In the genomic region with DNA sequence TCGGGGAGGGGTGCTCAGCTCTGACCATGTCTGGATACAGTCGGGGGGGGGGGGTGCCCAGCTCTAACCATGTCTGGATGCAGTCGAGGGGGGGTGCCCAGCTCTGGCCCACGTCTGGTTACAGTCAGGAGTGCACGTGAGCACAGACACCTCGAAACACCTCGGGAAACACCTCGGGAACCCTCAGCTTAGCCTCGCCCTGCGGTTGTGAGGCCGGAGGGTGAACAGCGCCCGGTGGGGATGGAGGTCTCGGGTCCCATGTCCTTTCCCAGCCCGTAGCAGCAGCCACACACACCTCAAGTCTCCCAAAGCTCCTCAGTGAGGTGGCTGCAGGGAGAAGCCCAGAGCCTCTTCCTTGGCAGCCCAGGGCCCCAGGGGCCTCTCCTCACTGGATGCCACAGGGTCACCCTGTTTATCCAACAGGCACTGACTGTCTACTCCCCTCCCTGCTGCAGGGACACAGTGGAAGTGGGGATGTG, we compare ENCODE assay signal across 29 cellular contexts. TPM values are rescaled to one million over a fixed set of nuclear protein-coding genes. Genes with fewer than 3 reads are reported as not detected.
A peak's percentile ranks its signal among the peaks of the same experiment; 100 is the strongest.
DNase-seq lines count a peak whose midpoint lies in the region; ATAC-seq and TF ChIP-seq lines count a peak whose summit lies in the region.
"Had no signal": no experiment of that assay in that cellular context is flagged by ENCODE, and none has a peak within 500 bp of the region (broad histone marks: within the 10 kb centered on the region; RNA-seq: fewer than 3 reads in every experiment).

No MANE protein-coding gene starts in this region.

- H3K79me2 ChIP-seq in Loucy (ENCODE audit: insufficient read depth, low read length), result peaks cover 22% of the 10 kb centered on the region
- H3K79me2 ChIP-seq in OCI-LY7 (ENCODE audit: insufficient read depth, low read depth, low read length), result no peaks in the 10 kb centered on the region

- H3K9me3 ChIP-seq in right atrium auricular region (no peaks in the 10 kb centered on the region), Loucy (ENCODE audit: insufficient read depth, low read depth, low read length) (no peaks in the 10 kb centered on the region), right cardiac atrium (ENCODE audit: control insufficient read depth, low read length) (no peaks in the 10 kb centered on the region), spleen (no peaks in the 10 kb centered on the region), OCI-LY7 (ENCODE audit: low read length) (no peaks in the 10 kb centered on the region)

- H3K27me3 ChIP-seq in right atrium auricular region, result no peaks in the 10 kb centered on the region
- H3K27me3 ChIP-seq in Loucy (ENCODE audit: insufficient read depth, low read length, poor library complexity, severe bottlenecking), result no peaks in the 10 kb centered on the region
- no peaks in the 10 kb centered on the region for H3K27me3 ChIP-seq in right cardiac atrium (ENCODE audit: control insufficient read depth, insufficient read depth)
- peaks cover 0 to 7% (median 0%) of the 10 kb centered on the region in 7 donors for H3K27me3 ChIP-seq in spleen (replicated peaks in 1 of 7)

- H3K9me2 ChIP-seq in Loucy (replicated peaks; ENCODE audit: low read depth, low read length) (no peaks in the 10 kb centered on the region), OCI-LY7 (ENCODE audit: insufficient read depth, low read length) (no peaks in the 10 kb centered on the region)

- H4K20me1 ChIP-seq in Loucy (ENCODE audit: insufficient read depth, low read length, poor library complexity, severe bottlenecking), result peaks cover 9% of the 10 kb centered on the region
- H4K20me1 ChIP-seq in OCI-LY7 (ENCODE audit: insufficient read depth, low read length), result no peaks in the 10 kb centered on the region

- DNase-seq in Right ventricle myocardium inferior (ENCODE audit: missing footprints) (peak; percentile 34), right atrium auricular region (ENCODE audit: low spot score) (no peak), right cardiac atrium (peak in 2 of 3 donors; percentile 26 to 41), spleen (peak; percentile 72), NCI-H1436 treated with DMSO at 0.1 percent for 48 hours (lab: John Stamatoyannopoulos, UW) (no peak), OCI-LY7 (ENCODE audit: low spot score) (no peak), medulla oblongata (ENCODE audit: extremely low spot score) (no peak)
- DNase-seq: activated CD4-positive, CD25-positive, alpha-beta regulatory T cell treated with anti-CD3 and anti-CD28 coated beads, Interleukin-2, amount 50 U/mL, for 72 hours; activated CD8-positive, alpha-beta memory T cell treated with anti-CD3 and anti-CD28 coated beads, Interleukin-2, amount 50 U/mL, for 48 hours; activated effector memory CD4-positive, alpha-beta T cell treated with Interleukin-2 at 50 U/mL for 16 hours; anterior cingulate cortex; central memory CD4-positive, alpha-beta T cell; COR-L47; erythroblast; foreskin melanocyte; H9; hippocampal formation; islet precursor cell; KG1; mesendoderm; NCI-H1092; NCI-H2029; NK-92 treated with Interleukin-12 subunit alpha and Interleukin-12 subunit beta, amount 100 ng/mL, for 24 hours; stimulated activated CD4-positive, alpha-beta T cell treated with anti-CD3 and anti-CD28 coated beads, Interleukin-4, amount 100 ng/mL, for 24 hours; trophoblast cell had no signal

- H3K4me2 ChIP-seq in Loucy (ENCODE audit: low read depth, low read length, poor library complexity, severe bottlenecking) (peak overlapping the region; percentile 92), OCI-LY7 (ENCODE audit: low read length) (no peak overlapping the region)

- BruUV-seq in OCI-LY7 (replicated peaks; lab: Mats Ljungman, UMichigan), result no TSS peak

- CTCF ChIA-PET in OCI-LY7 (lab: Charles Lee; ENCODE audit: unreplicated experiment), result no interaction called here

- no peaks in the 10 kb centered on the region for H3K36me3 ChIP-seq in right atrium auricular region
- H3K36me3 ChIP-seq in Loucy (ENCODE audit: insufficient read depth, low read length), result no peaks in the 10 kb centered on the region
- H3K36me3 ChIP-seq in spleen, result peaks cover 0 to 6% (median 0%) of the 10 kb centered on the region in 6 donors
- no peaks in the 10 kb centered on the region for H3K36me3 ChIP-seq in OCI-LY7 (ENCODE audit: insufficient read depth, low read length)

- intact Hi-C loops in Right ventricle myocardium inferior (cut with DNase I) (no loop called here), right cardiac atrium (cut with DNase I) (no loop called here), spleen (cut with DNase I; ENCODE audit: low total_unique reads) (no loop called here), OCI-LY7 (cut with micrococcal nuclease; ENCODE audit: unreplicated experiment) (no loop called here)

- WGBS in right cardiac atrium, result 82% methylated on average over 14 of the region's 15 CpGs
- 57 to 87% (median 82%) methylated on average over 5 to 15 of the region's 15 CpGs for WGBS in spleen, 5 donors

- ATAC-seq in Right ventricle myocardium inferior (no peak), right cardiac atrium (no peak)
- ATAC-seq: stimulated activated naive CD8-positive, alpha-beta T cell treated with anti-CD3 and anti-CD28 coated beads, Interleukin-15, amount 100 ng/mL, for 72 hours had no signal

- no peak overlapping the region for H3K27ac ChIP-seq in right atrium auricular region
- no peak overlapping the region for H3K27ac ChIP-seq in right cardiac atrium (ENCODE audit: low read length)
- peak overlapping the region in 5 of 8 donors; percentile 29 to 90 (median 59) for H3K27ac ChIP-seq in spleen
- no peak overlapping the region for H3K27ac ChIP-seq in OCI-LY7 (ENCODE audit: low read depth, low read length, poor library complexity, severe bottlenecking)

- no peak overlapping the region for H3K4me3 ChIP-seq in right atrium auricular region
- H3K4me3 ChIP-seq in Loucy (ENCODE audit: low read length, poor library complexity, severe bottlenecking), result peak overlapping the region; percentile 96
- no peak overlapping the region for H3K4me3 ChIP-seq in right cardiac atrium (ENCODE audit: low read length)
- peak overlapping the region in 5 of 8 donors; percentile 3 to 87 (median 66) for H3K4me3 ChIP-seq in spleen
- H3K4me3 ChIP-seq in OCI-LY7 (ENCODE audit: low read depth, low read length, poor library complexity, severe bottlenecking), result no peak overlapping the region

- peak overlapping the region; percentile 96 for H3K9ac ChIP-seq in Loucy (ENCODE audit: low read depth, low read length, poor library complexity, severe bottlenecking)

- H3K4me1 ChIP-seq in right atrium auricular region (peaks cover 0 to 32% of the 10 kb centered on the region in 2 donors), Loucy (ENCODE audit: insufficient read depth, low read length, poor library complexity, severe bottlenecking) (peaks cover 55% of the 10 kb centered on the region), right cardiac atrium (ENCODE audit: control insufficient read depth, insufficient read depth, low read length) (no peaks in the 10 kb centered on the region), spleen (peaks cover 15 to 78% (median 62%) of the 10 kb centered on the region in 6 donors), OCI-LY7 (ENCODE audit: insufficient read depth, low read length, poor library complexity, severe bottlenecking) (peaks cover 23% of the 10 kb centered on the region)

- H3F3A ChIP-seq in Loucy (ENCODE audit: low read depth), result no peaks in the 10 kb centered on the region; the same call in 1 of the 2 replicates

- no peak for TF ChIP-seq CTCF in right atrium auricular region (IDR thresholded peaks at IDR 0.05)
- no peak for TF ChIP-seq CTCF in Loucy (conservative IDR thresholded peaks at IDR 0.05; ENCODE audit: low read length)
- no peak for TF ChIP-seq CTCF in spleen (IDR thresholded peaks at IDR 0.05 in 8 of 11, conservative IDR thresholded peaks at IDR 0.05 in 3 of 11)
- TF ChIP-seq CTCF in OCI-LY7 (conservative IDR thresholded peaks at IDR 0.05; ENCODE audit: low read length), result no peak

- no peak for TF ChIP-seq POLR2A in spleen (IDR thresholded peaks at IDR 0.05)

- POLR2A ChIA-PET in OCI-LY7 (lab: Charles Lee), result no interaction called here

- H2AFZ ChIP-seq in Loucy (ENCODE audit: low read length) (no peak overlapping the region), OCI-LY7 (ENCODE audit: low read length) (no peak overlapping the region)

RNA-seq across cellular contexts. Expression of a gene that starts 2.1 kb away (rescaled TPM):
- 50.0 TPM for total RNA-seq in Right ventricle myocardium inferior
- total RNA-seq in right atrium auricular region, result 10 to 100 TPM; 26.6 to 33.3 TPM
- 10 to 100 TPM; 28.6 to 42.4 (median 35.1) TPM for total RNA-seq in right cardiac atrium
- polyA plus RNA-seq in right cardiac atrium, result 61.8 TPM
- 100 to 1,000 TPM in 2 of 7 donors, 10 to 100 TPM in 5; 67.9 to 118 (median 90.9) TPM for total RNA-seq in spleen
- 100 to 1,000 TPM in 2 of 3 donors, 10 to 100 TPM in 1; 95.9 to 194 (median 161) TPM for polyA plus RNA-seq in spleen
- total RNA-seq in OCI-LY7 (2014; rRNA removed; shearing (Covaris generic)), result 36.9 and 57.2 TPM in 2 replicates
- total RNA-seq in OCI-LY7 (2022), result 25.3 and 29.2 TPM in 2 replicates

RNA-seq across cellular contexts. Expression of a gene that starts 18.7 kb away (rescaled TPM):
- total RNA-seq in Right ventricle myocardium inferior (0.32 TPM), right atrium auricular region (1 to 10 TPM in 1 of 2 donors, under 1 TPM in 1; 0.43 to 1.0 TPM), right cardiac atrium (under 1 TPM; 0.26 to 0.88 (median 0.63) TPM), spleen (1 to 10 TPM in 1 of 7 donors, under 1 TPM in 2, not detected in 4; 0.40 to 2.8 (median 0.59) TPM), OCI-LY7 (2022) (not detected in 2 replicates)
- polyA plus RNA-seq in right cardiac atrium (0.36 TPM), spleen (under 1 TPM; 0.09 to 0.48 (median 0.21) TPM)
- total RNA-seq in OCI-LY7 (2014; rRNA removed; shearing (Covaris generic)), result not detected in 2 replicates

RNA-seq across cellular contexts. Expression of a gene that starts 29.1 kb away (rescaled TPM):
- total RNA-seq in Right ventricle myocardium inferior (0.41 TPM), right atrium auricular region (under 1 TPM; 0.11 to 0.75 TPM), right cardiac atrium (under 1 TPM; 0.14 to 0.46 (median 0.20) TPM), spleen (10 to 100 TPM; 10.2 to 34.5 (median 25.9) TPM), OCI-LY7 (2022) (27.6 and 28.2 TPM in 2 replicates)
- polyA plus RNA-seq in right cardiac atrium (0.20 TPM), spleen (10 to 100 TPM; 32.7 to 53.8 (median 50.3) TPM)
- 22.2 and 25.7 TPM in 2 replicates for total RNA-seq in OCI-LY7 (2014; rRNA removed; shearing (Covaris generic))
- total RNA-seq: HT1080, RPMI7951 had no signal

RNA-seq across cellular contexts. Expression of a gene that starts 37.4 kb away (rescaled TPM):
- total RNA-seq in Right ventricle myocardium inferior (27.8 TPM), right atrium auricular region (10 to 100 TPM; 26.8 to 32.5 TPM), right cardiac atrium (10 to 100 TPM; 30.2 to 33.3 (median 30.9) TPM), spleen (10 to 100 TPM; 24.6 to 40.7 (median 29.4) TPM), OCI-LY7 (2022) (30.3 and 32.7 TPM in 2 replicates)
- polyA plus RNA-seq in right cardiac atrium (30.7 TPM), spleen (10 to 100 TPM; 11.0 to 26.6 (median 14.9) TPM)
- 19.6 and 27.8 TPM in 2 replicates for total RNA-seq in OCI-LY7 (2014; rRNA removed; shearing (Covaris generic))

RNA-seq across cellular contexts. Expression of a gene that starts 43.4 kb away (rescaled TPM):
- total RNA-seq in Right ventricle myocardium inferior (0.54 TPM), right atrium auricular region (under 1 TPM in 1 of 2 donors, not detected in 1; 0.39 TPM), right cardiac atrium (1 to 10 TPM; 1.0 to 1.6 (median 1.3) TPM), spleen (1 to 10 TPM in 1 of 7 donors, under 1 TPM in 4, not detected in 2; 0.17 to 1.1 (median 0.67) TPM), OCI-LY7 (2022) (not detected in 2 replicates)
- polyA plus RNA-seq in right cardiac atrium (2.5 TPM), spleen (1 to 10 TPM; 1.6 to 5.2 (median 3.5) TPM)
- not detected in 2 replicates for total RNA-seq in OCI-LY7 (2014; rRNA removed; shearing (Covaris generic))
- total RNA-seq: RPMI7951 had no signal

Comparison
In these comparisons a context has a peak if more than half of its experiments do, and no peak if none do; other contexts are left out.
1. DNase-seq: peak in Right ventricle myocardium inferior (single experiment), right cardiac atrium (2 of 3) and spleen (single experiment); none in right atrium auricular region (single experiment), NCI-H1436 treated with DMSO at 0.1 percent for 48 hours (single experiment), OCI-LY7 (single experiment) and medulla oblongata (single experiment).
2. H3K27ac ChIP-seq: peak in spleen (5 of 8); none in right atrium auricular region (0 of 2), right cardiac atrium (single experiment) and OCI-LY7 (single experiment).
3. H3K4me3 ChIP-seq: peak in Loucy (single experiment) and spleen (5 of 8); none in right atrium auricular region (0 of 2), right cardiac atrium (single experiment) and OCI-LY7 (single experiment).